Comparison of ENCODE assay signal across 24 cellular contexts in genomic region chr2:157447031-157447430, GRCh38. TPM values are rescaled to one million over a fixed set of nuclear protein-coding genes. Genes with fewer than 3 reads are reported as not detected.
DNase-seq lines count a peak whose midpoint lies in the region; ATAC-seq and TF ChIP-seq lines count a peak whose summit lies in the region.
"Had no signal": no experiment of that assay in that cellular context is flagged by ENCODE, and none has a peak within 500 bp of the region (broad histone marks: within the 10 kb centered on the region; RNA-seq: fewer than 3 reads in every experiment).

No MANE protein-coding gene starts in this region.

- H3K4me1 ChIP-seq in OCI-LY7 (ENCODE audit: insufficient read depth, low read length, poor library complexity, severe bottlenecking) (peaks cover 32% of the 10 kb centered on the region), parathyroid adenoma (no peaks in the 10 kb centered on the region)
- H3K4me1 ChIP-seq: gastrocnemius medialis, HAP-1, tibial artery had no signal

- POLR2A ChIA-PET in activated CD4-positive, alpha-beta T cell treated with anti-CD3 and anti-CD28 coated beads for 36 hours (lab: Charles Lee): interaction anchor here (0.6 to 1.4 kb wide), 4 partner anchors 10 to 20 kb away, joined by 3 to 4 read pairs (median 3); no protein-coding TSS in a partner anchor
- POLR2A ChIA-PET in OCI-LY7 (lab: Charles Lee): interaction anchor here (1.9 to 3.3 kb wide), 8 partner anchors 9 to 119 kb away, joined by 4 to 28 read pairs (median 6); no protein-coding TSS in a partner anchor

- CTCF ChIA-PET in activated CD4-positive, alpha-beta T cell treated with anti-CD3 and anti-CD28 coated beads for 36 hours (lab: Charles Lee): interaction anchor here (1.0 to 4.8 kb wide), 7 partner anchors 10 to 144 kb away, joined by 3 to 32 read pairs (median 6); no protein-coding TSS in a partner anchor
- CTCF ChIA-PET in OCI-LY7 (lab: Charles Lee; ENCODE audit: unreplicated experiment): interaction anchor here (1.4 kb wide), 1 partner anchor 26 kb away, joined by 4 read pairs; no protein-coding TSS in a partner anchor

- H3K79me2 ChIP-seq in OCI-LY7 (ENCODE audit: insufficient read depth, low read depth, low read length) (peaks cover 26% of the 10 kb centered on the region), parathyroid adenoma (no peaks in the 10 kb centered on the region)

- no peaks in the 10 kb centered on the region for H3K9me3 ChIP-seq in OCI-LY7 (ENCODE audit: low read length)
- H3K9me3 ChIP-seq in parathyroid adenoma (ENCODE audit: control insufficient read depth, low read length): no peaks in the 10 kb centered on the region
- H3K9me3 ChIP-seq: gastrocnemius medialis, HAP-1, tibial artery had no signal

- no TSS peak for BruUV-seq in OCI-LY7 (replicated peaks; lab: Mats Ljungman, UMichigan)

- peak overlapping the region; percentile 97 for H3K27ac Mint-ChIP-seq in activated CD4-positive, alpha-beta T cell treated with anti-CD3 and anti-CD28 coated beads for 36 hours
- peak overlapping the region; percentile 96 for H3K27ac Mint-ChIP-seq in activated T-helper 17 cell treated with anti-CD3 and anti-CD28 coated beads, Interleukin-2, amount 50 U/mL, for 72 hours
- H3K27ac Mint-ChIP-seq: dendritic cell treated with granulocyte-macrophage colony-stimulating factor and Interleukin-4, amounts not matched to agents 40 ng/mL and 50 ng/mL, for 4 days had no signal

- H3K27me3 Mint-ChIP-seq in activated CD4-positive, alpha-beta T cell treated with anti-CD3 and anti-CD28 coated beads for 36 hours: no peaks in the 10 kb centered on the region
- no peaks in the 10 kb centered on the region for H3K27me3 Mint-ChIP-seq in activated T-helper 17 cell treated with anti-CD3 and anti-CD28 coated beads, Interleukin-2, amount 50 U/mL, for 72 hours
- H3K27me3 Mint-ChIP-seq: dendritic cell treated with granulocyte-macrophage colony-stimulating factor and Interleukin-4, amounts not matched to agents 40 ng/mL and 50 ng/mL, for 4 days had no signal

- no peak for DNase-seq in activated CD4-positive, alpha-beta T cell treated with anti-CD3 and anti-CD28 coated beads for 36 hours
- DNase-seq in activated CD4-positive, alpha-beta T cell treated with anti-CD3 and anti-CD28 coated beads for 4 hours: no peak
- DNase-seq in OCI-LY7 (ENCODE audit: low spot score) (no peak), putamen (ENCODE audit: low spot score) (no peak), amniotic stem cell (lab: John Stamatoyannopoulos, UW) (no peak), cerebellar nuclear complex (lab: John Stamatoyannopoulos, UW) (no peak)
- DNase-seq: activated CD4-positive, alpha-beta T cell treated with anti-CD3 and anti-CD28 coated beads, Interleukin-2, amount 50 U/mL, for 4 hours; activated gamma-delta T cell; brain microvascular endothelial cell; DND-41; erythroblast; gastrocnemius medialis; MV-4-11; NCI-H1930; NCI-H446; SHP77; stimulated activated CD4-positive, alpha-beta T cell treated with anti-CD3 and anti-CD28 coated beads, Interleukin-4, amount 100 ng/mL, for 4 hours; stimulated activated CD8-positive, alpha-beta memory T cell treated with anti-CD3 and anti-CD28 coated beads, Interleukin-4, amount 100 ng/mL, for 48 hours; tibial artery had no signal

- H3K27ac ChIP-seq in OCI-LY7 (ENCODE audit: low read depth, low read length, poor library complexity, severe bottlenecking): no peak overlapping the region
- no peak overlapping the region for H3K27ac ChIP-seq in parathyroid adenoma
- H3K27ac ChIP-seq: brain microvascular endothelial cell, gastrocnemius medialis, tibial artery had no signal

- H4K20me1 ChIP-seq in OCI-LY7 (ENCODE audit: insufficient read depth, low read length): no peaks in the 10 kb centered on the region

- H3K36me3 ChIP-seq in OCI-LY7 (ENCODE audit: insufficient read depth, low read length) (peaks cover 10% of the 10 kb centered on the region; the same call in 1 of the 2 replicates), parathyroid adenoma (ENCODE audit: control insufficient read depth, insufficient read depth, low read length) (no peaks in the 10 kb centered on the region)
- H3K36me3 ChIP-seq: brain microvascular endothelial cell, gastrocnemius medialis, HAP-1, tibial artery had no signal

- peaks cover 55% of the 10 kb centered on the region for H3K4me1 Mint-ChIP-seq in activated CD4-positive, alpha-beta T cell treated with anti-CD3 and anti-CD28 coated beads for 36 hours
- peaks cover 36% of the 10 kb centered on the region for H3K4me1 Mint-ChIP-seq in activated T-helper 17 cell treated with anti-CD3 and anti-CD28 coated beads, Interleukin-2, amount 50 U/mL, for 72 hours

- no peaks in the 10 kb centered on the region for H3K9me2 ChIP-seq in OCI-LY7 (ENCODE audit: insufficient read depth, low read length)

- intact Hi-C loops in activated CD4-positive, alpha-beta T cell treated with anti-CD3 and anti-CD28 coated beads for 36 hours (cut with DNase I, micrococcal nuclease): loop anchor here (10.0 kb wide), 2 partner anchors 1102 to 1112 kb away; partner anchors contain the start of gene NR4A2 (in 1 of the 2)
- intact Hi-C loops in OCI-LY7 (cut with micrococcal nuclease; ENCODE audit: unreplicated experiment): no loop called here

- no peak for TF ChIP-seq CTCF in OCI-LY7 (conservative IDR thresholded peaks at IDR 0.05; ENCODE audit: low read length)
- no peak for TF ChIP-seq CTCF in parathyroid adenoma (IDR thresholded peaks at IDR 0.05)

- H3K4me2 ChIP-seq in OCI-LY7 (ENCODE audit: low read length) (no peak overlapping the region), parathyroid adenoma (ENCODE audit: low read length) (peak overlapping the region; percentile 3)

- H3K9me3 Mint-ChIP-seq in activated CD4-positive, alpha-beta T cell treated with anti-CD3 and anti-CD28 coated beads for 36 hours (ENCODE audit: low read depth): no peaks in the 10 kb centered on the region
- no peaks in the 10 kb centered on the region for H3K9me3 Mint-ChIP-seq in activated T-helper 17 cell treated with anti-CD3 and anti-CD28 coated beads, Interleukin-2, amount 50 U/mL, for 72 hours
- H3K9me3 Mint-ChIP-seq: dendritic cell treated with granulocyte-macrophage colony-stimulating factor and Interleukin-4, amounts not matched to agents 40 ng/mL and 50 ng/mL, for 4 days had no signal

- no peak overlapping the region for H3K9ac ChIP-seq in parathyroid adenoma

- H3K36me3 Mint-ChIP-seq in activated CD4-positive, alpha-beta T cell treated with anti-CD3 and anti-CD28 coated beads for 36 hours (ENCODE audit: low read depth): peaks cover 51% of the 10 kb centered on the region
- peaks cover 48% of the 10 kb centered on the region for H3K36me3 Mint-ChIP-seq in activated T-helper 17 cell treated with anti-CD3 and anti-CD28 coated beads, Interleukin-2, amount 50 U/mL, for 72 hours (ENCODE audit: low read depth)

- peak overlapping the region; percentile 32; the same call in 1 of the 2 replicates for H2AFZ ChIP-seq in OCI-LY7 (ENCODE audit: low read length)
- no peak overlapping the region for H2AFZ ChIP-seq in parathyroid adenoma

- peak; percentile 42 for ATAC-seq in activated CD4-positive, alpha-beta T cell treated with anti-CD3 and anti-CD28 coated beads for 36 hours
- ATAC-seq in activated T-helper 17 cell treated with anti-CD3 and anti-CD28 coated beads, Interleukin-2, amount 50 U/mL, for 72 hours (replicated peaks): peak; percentile 55
- ATAC-seq: gastrocnemius medialis had no signal

- H3K27me3 ChIP-seq in parathyroid adenoma (ENCODE audit: control insufficient read depth, insufficient read depth, low read length): no peaks in the 10 kb centered on the region
- H3K27me3 ChIP-seq: brain microvascular endothelial cell, gastrocnemius medialis, tibial artery had no signal

- H3K4me3 Mint-ChIP-seq in activated CD4-positive, alpha-beta T cell treated with anti-CD3 and anti-CD28 coated beads for 36 hours: peak overlapping the region; percentile 90
- peak overlapping the region; percentile 92 for H3K4me3 Mint-ChIP-seq in activated T-helper 17 cell treated with anti-CD3 and anti-CD28 coated beads, Interleukin-2, amount 50 U/mL, for 72 hours
- H3K4me3 Mint-ChIP-seq: CD14-positive monocyte; dendritic cell treated with granulocyte-macrophage colony-stimulating factor and Interleukin-4, amounts not matched to agents 40 ng/mL and 50 ng/mL, for 4 days had no signal

- H3K4me3 ChIP-seq in OCI-LY7 (ENCODE audit: low read depth, low read length, poor library complexity, severe bottlenecking) (no peak overlapping the region), parathyroid adenoma (ENCODE audit: low read depth, low read length) (no peak overlapping the region)
- H3K4me3 ChIP-seq: gastrocnemius medialis, HAP-1, tibial artery had no signal

RNA-seq across cellular contexts. Expression of gene CYTIP, which starts 3.1 kb away (rescaled TPM):
- 100 to 1,000 TPM; 470 to 536 TPM for total RNA-seq in activated CD4-positive, alpha-beta T cell treated with anti-CD3 and anti-CD28 coated beads for 36 hours
- 49.2 and 53.0 TPM in 2 replicates for total RNA-seq in OCI-LY7 (2014; rRNA removed; shearing (Covaris generic))
- total RNA-seq in OCI-LY7 (2022): 60.3 and 64.0 TPM in 2 replicates
- total RNA-seq in activated T-helper 17 cell treated with anti-CD3 and anti-CD28 coated beads, Interleukin-2, amount 50 U/mL, for 72 hours: 100 to 1,000 TPM; 581 to 591 TPM

Comparison
In these comparisons a context has a peak if more than half of its experiments do, and no peak if none do; other contexts are left out.
1. RNA of gene CYTIP, which starts 3.1 kb away (total RNA-seq): 581 to 591 TPM in activated T-helper 17 cell treated with anti-CD3 and anti-CD28 coated beads, Interleukin-2, amount 50 U/mL, for 72 hours and 470 to 536 TPM in activated CD4-positive, alpha-beta T cell treated with anti-CD3 and anti-CD28 coated beads for 36 hours; 49.2 to 64.0 TPM in OCI-LY7; every median in the first group is over 4 times any median in the second.